8 cellular contexts compared by ENCODE assay signal in genomic region chr12:92539966-92540791, GRCh38.
A peak's percentile ranks its signal among the peaks of the same experiment; 100 is the strongest.
DNase-seq lines count a peak whose midpoint lies in the region; ATAC-seq and TF ChIP-seq lines count a peak whose summit lies in the region.

No MANE protein-coding gene starts in this region.

- H3K27me3 ChIP-seq in muscle layer of duodenum (ENCODE audit: low read depth, low read length): no peaks in the 10 kb centered on the region
- no peaks in the 10 kb centered on the region for H3K27me3 ChIP-seq in foreskin keratinocyte

- peaks cover 10 to 14% of the 10 kb centered on the region in 2 donors for H3K4me1 ChIP-seq in muscle layer of duodenum (ENCODE audit: control insufficient read depth in 1 of 2, insufficient read depth in 2 of 2, low read length in 2 of 2)
- H3K4me1 ChIP-seq in foreskin keratinocyte: peaks cover 7% of the 10 kb centered on the region

- peak overlapping the region; percentile 52 to 86 for H3K27ac Mint-ChIP-seq in activated naive CD4-positive, alpha-beta T cell treated with anti-CD3 and anti-CD28 coated beads, Interleukin-2, amount 50 U/mL, for 72 hours

- in situ Hi-C loops in G401 (cut with HindIII; ENCODE audit: low sequenced_read_pairs): no loop called here

- peak; percentile 86 for DNase-seq in G401 (ENCODE audit: low spot score)
- DNase-seq in activated naive CD4-positive, alpha-beta T cell treated with anti-CD3 and anti-CD28 coated beads, Interleukin-2, amount 50 U/mL, for 72 hours (ENCODE audit: low spot score in 2 of 2): no peak
- DNase-seq in NCI-H1930 (lab: John Stamatoyannopoulos, UW): no peak
- no peak for DNase-seq in NCI-H2196 (lab: John Stamatoyannopoulos, UW; ENCODE audit: unreplicated experiment)
- no peak for DNase-seq in foreskin keratinocyte

- ATAC-seq in HG03064 (IDR thresholded peaks at IDR 0.05; ENCODE audit: low read depth, unreplicated experiment) (peak; percentile 36), HG02588 (IDR thresholded peaks at IDR 0.05; ENCODE audit: unreplicated experiment) (no peak), foreskin keratinocyte (no peak)
- peak; percentile 21 to 35 for ATAC-seq in activated naive CD4-positive, alpha-beta T cell treated with anti-CD3 and anti-CD28 coated beads, Interleukin-2, amount 50 U/mL, for 72 hours

- H3K36me3 Mint-ChIP-seq in activated naive CD4-positive, alpha-beta T cell treated with anti-CD3 and anti-CD28 coated beads, Interleukin-2, amount 50 U/mL, for 72 hours: peaks cover 14 to 24% of the 10 kb centered on the region in 2 donors

- H3K9me3 Mint-ChIP-seq in activated naive CD4-positive, alpha-beta T cell treated with anti-CD3 and anti-CD28 coated beads, Interleukin-2, amount 50 U/mL, for 72 hours: peaks cover 8 to 10% of the 10 kb centered on the region in 2 donors

- no peak for TF ChIP-seq CTCF in foreskin keratinocyte (conservative IDR thresholded peaks at IDR 0.05)

- peak overlapping the region; percentile 35 for H3K27ac ChIP-seq in muscle layer of duodenum (ENCODE audit: low read length)
- no peak overlapping the region for H3K27ac ChIP-seq in foreskin keratinocyte

- no peaks in the 10 kb centered on the region for H3K9me3 ChIP-seq in muscle layer of duodenum (ENCODE audit: control insufficient read depth in 1 of 2, low read length in 2 of 2)

- no peaks in the 10 kb centered on the region for H3K36me3 ChIP-seq in muscle layer of duodenum (ENCODE audit: control insufficient read depth in 1 of 2, insufficient read depth in 2 of 2, low read length in 2 of 2)

- H3K4me3 ChIP-seq in muscle layer of duodenum (ENCODE audit: low read depth in 1 of 2, low read length in 2 of 2): no peak overlapping the region

Comparison
In these comparisons a context has a peak if more than half of its experiments do, and no peak if none do; other contexts are left out.
1. ATAC-seq: peak in HG03064 (single experiment) and activated naive CD4-positive, alpha-beta T cell treated with anti-CD3 and anti-CD28 coated beads, Interleukin-2, amount 50 U/mL, for 72 hours (2 of 2); none in HG02588 (single experiment) and foreskin keratinocyte (single experiment).